In genomic region chr14:22886500-22887259, GRCh38 we compare ENCODE assay signal across 8 cellular contexts. TPM values are rescaled to one million over a fixed set of nuclear protein-coding genes. Genes with fewer than 3 reads are reported as not detected.
A peak's percentile ranks its signal among the peaks of the same experiment; 100 is the strongest.
DNase-seq lines count a peak whose midpoint lies in the region; ATAC-seq, FAIRE-seq and TF ChIP-seq lines count a peak whose summit lies in the region.

No MANE protein-coding gene starts in this region.

- H3K4me3 ChIP-seq in endocrine pancreas (ENCODE audit: control insufficient read depth, insufficient read depth, low read length) (peak overlapping the region; percentile 52), mucosa of descending colon (peak overlapping the region; percentile 30)

- H3K9ac ChIP-seq in endocrine pancreas (ENCODE audit: control insufficient read depth, insufficient read depth, low read length) = peak overlapping the region; percentile 93

- H3K9me3 ChIP-seq in endocrine pancreas (ENCODE audit: control insufficient read depth, low read length) (no peaks in the 10 kb centered on the region), mucosa of descending colon (no peaks in the 10 kb centered on the region)

- no peak for TF ChIP-seq CTCF in mucosa of descending colon (IDR thresholded peaks at IDR 0.05)

- peak; percentile 75 for FAIRE-seq in GM18507 (lab: Jason Lieb, UNC)

- H3K36me3 ChIP-seq in endocrine pancreas (ENCODE audit: control insufficient read depth, insufficient read depth, low read length) (no peaks in the 10 kb centered on the region), mucosa of descending colon (ENCODE audit: low read depth) (no peaks in the 10 kb centered on the region)

- DNase-seq in GM18507 (ENCODE audit: extremely low spot score, insufficient read length, low read depth) (peak; percentile 76), NCI-H2171 treated with DMSO at 0.1 percent for 48 hours (lab: John Stamatoyannopoulos, UW) (peak; percentile 90), mucosa of descending colon (peak; percentile 85 to 90 (median 89)), occipital lobe (lab: John Stamatoyannopoulos, UW) (no peak)
- peak; percentile 63 to 66 for DNase-seq in activated CD4-positive, alpha-beta T cell treated with anti-CD3 and anti-CD28 coated beads, Interleukin-2, amount 50 U/mL, for 4 hours
- peak; percentile 76 for DNase-seq in stimulated activated CD8-positive, alpha-beta memory T cell treated with anti-CD3 and anti-CD28 coated beads, Interleukin-4, amount 100 ng/mL, for 48 hours

- H3K27me3 ChIP-seq in endocrine pancreas (ENCODE audit: control insufficient read depth, insufficient read depth, low read length) = no peaks in the 10 kb centered on the region

- intact Hi-C loops in mucosa of descending colon (cut with DNase I, micrococcal nuclease) = no loop called here

- peak; percentile 36 for ATAC-seq in HG02870 (IDR thresholded peaks at IDR 0.05; ENCODE audit: unreplicated experiment)
- peak; percentile 79 for ATAC-seq in mucosa of descending colon

- H3K4me1 ChIP-seq in endocrine pancreas (ENCODE audit: control insufficient read depth, insufficient read depth, low read length) (no peaks in the 10 kb centered on the region), mucosa of descending colon (ENCODE audit: low read depth) (peaks cover 23% of the 10 kb centered on the region)

RNA-seq across cellular contexts. Expression of gene REM2, which starts 3.7 kb away (rescaled TPM):
- total RNA-seq in mucosa of descending colon (under 1 TPM; 0.35 to 0.66 (median 0.51) TPM), occipital lobe (1.7 TPM)

RNA-seq across cellular contexts. Expression of gene LRP10, which starts 15.1 kb away (rescaled TPM):
- total RNA-seq in mucosa of descending colon (100 to 1,000 TPM; 218 to 276 (median 245) TPM), occipital lobe (3.4 TPM)

RNA-seq across cellular contexts. Expression of gene RBM23, which starts 32.3 kb away (rescaled TPM):
- total RNA-seq in mucosa of descending colon (10 to 100 TPM; 74.1 to 97.9 (median 75.3) TPM), occipital lobe (78.6 TPM)

RNA-seq across cellular contexts. Expression of gene PRMT5, which starts 42.5 kb away (rescaled TPM):
- total RNA-seq in mucosa of descending colon (10 to 100 TPM; 47.7 to 55.1 (median 50.2) TPM), occipital lobe (39.8 TPM)

RNA-seq across cellular contexts. Expression of gene MMP14, which starts 50.3 kb away (rescaled TPM):
- total RNA-seq in mucosa of descending colon = 100 to 1,000 TPM in 2 of 3 donors, 10 to 100 TPM in 1; 48.1 to 161 (median 104) TPM
- 8.3 TPM for total RNA-seq in occipital lobe

Comparison
In these comparisons a context has a peak if more than half of its experiments do, and no peak if none do; other contexts are left out.
1. RNA of gene LRP10, which starts 15.1 kb away (total RNA-seq): 218 to 276 TPM in mucosa of descending colon; 3.4 TPM in occipital lobe (single experiment); every median in the first group is over 10 times any median in the second.